In the genomic region with DNA sequence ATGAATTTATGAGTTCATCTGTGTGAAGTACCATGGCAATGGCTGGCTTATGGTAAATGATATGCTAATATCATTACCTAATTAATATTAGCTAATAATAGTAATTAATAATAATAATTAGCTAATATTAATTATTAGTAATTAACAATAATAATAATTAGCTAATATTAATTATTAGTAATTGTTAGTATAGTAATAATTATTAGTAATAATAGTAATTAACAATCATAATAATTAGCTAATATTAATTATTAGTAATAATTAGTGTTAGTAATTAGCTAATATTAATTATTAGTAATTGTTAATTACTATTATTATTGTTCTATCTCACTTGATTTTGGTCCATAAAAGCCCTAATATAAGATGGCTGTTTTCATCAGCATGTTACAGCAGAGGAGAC, we compare ENCODE assay signal across 24 cellular contexts. TPM values are rescaled to one million over a fixed set of nuclear protein-coding genes. Genes with fewer than 3 reads are reported as not detected.
A peak's percentile ranks its signal among the peaks of the same experiment; 100 is the strongest.
DNase-seq lines count a peak whose midpoint lies in the region; ATAC-seq, FAIRE-seq and TF ChIP-seq lines count a peak whose summit lies in the region.
"Had no signal": no experiment of that assay in that cellular context is flagged by ENCODE, and none has a peak within 500 bp of the region (broad histone marks: within the 10 kb centered on the region; RNA-seq: fewer than 3 reads in every experiment).

No MANE protein-coding gene starts in this region.

- H3K4me1 ChIP-seq in tibial artery, result peaks cover 0 to 94% (median 35%) of the 10 kb centered on the region in 4 donors
- H3K4me1 ChIP-seq: BE2C had no signal

- H3K4me1 Mint-ChIP-seq in osteocyte (ENCODE audit: unreplicated experiment), result peaks cover 69% of the 10 kb centered on the region
- no peaks in the 10 kb centered on the region for H3K4me1 Mint-ChIP-seq in stimulated activated naive B cell treated with anti-CD40 and anti-IgM and Interleukin-4, amounts not matched to agents 10 μg/mL and 1 μg/mL and 100 μg/mL, for 72 hours

- DNase-seq in osteocyte (ENCODE audit: extremely low spot score, unreplicated experiment), result no peak
- DNase-seq in tibial artery, result no peak
- DNase-seq in putamen (ENCODE audit: low spot score), result no peak
- DNase-seq in DMS114 treated with DMSO at 0.1 percent for 48 hours (lab: John Stamatoyannopoulos, UW; ENCODE audit: unreplicated experiment), result no peak
- no peak for DNase-seq in stimulated activated naive B cell treated with anti-CD40 and anti-IgM and Interleukin-4, amounts not matched to agents 10 μg/mL and 1 μg/mL and 100 μg/mL, for 72 hours
- DNase-seq: BE2C; Calu3; CD4-positive, alpha-beta T cell; DND-41; GDM1; NCI-H1417 treated with DMSO at 0.1 percent for 48 hours; NCI-H1930; NCI-H2171; NCI-H446 treated with DMSO at 0.1 percent for 48 hours; NK-92 treated with Interleukin-12 subunit alpha and Interleukin-12 subunit beta, amount 100 ng/mL, for 24 hours; SHP77 treated with DMSO at 0.1 percent for 48 hours had no signal

- no peak for TF ChIP-seq CTCF in osteocyte (IDR thresholded peaks at IDR 0.05)
- TF ChIP-seq CTCF in tibial artery (IDR thresholded peaks at IDR 0.05), result no peak

- intact Hi-C loops in tibial artery (cut with DNase I; ENCODE audit: low total_unique reads), result no loop called here

- no peak overlapping the region for H3K4me3 Mint-ChIP-seq in osteocyte (ENCODE audit: unreplicated experiment)
- H3K4me3 Mint-ChIP-seq in stimulated activated naive B cell treated with anti-CD40 and anti-IgM and Interleukin-4, amounts not matched to agents 10 μg/mL and 1 μg/mL and 100 μg/mL, for 72 hours, result no peak overlapping the region
- H3K4me3 Mint-ChIP-seq: CD4-positive, alpha-beta T cell; GM23338 had no signal

- peaks cover 34% of the 10 kb centered on the region for H3K9me3 Mint-ChIP-seq in osteocyte (ENCODE audit: unreplicated experiment)
- peaks cover 0 to 4% of the 10 kb centered on the region in 2 donors for H3K9me3 Mint-ChIP-seq in stimulated activated naive B cell treated with anti-CD40 and anti-IgM and Interleukin-4, amounts not matched to agents 10 μg/mL and 1 μg/mL and 100 μg/mL, for 72 hours
- H3K9me3 Mint-ChIP-seq: CD4-positive, alpha-beta T cell; GM23338 had no signal

- no peaks in the 10 kb centered on the region for H3K27me3 ChIP-seq in tibial artery
- H3K27me3 ChIP-seq: BE2C had no signal

- H3K27ac Mint-ChIP-seq in osteocyte (ENCODE audit: unreplicated experiment), result peak overlapping the region; percentile 92
- no peak overlapping the region for H3K27ac Mint-ChIP-seq in stimulated activated naive B cell treated with anti-CD40 and anti-IgM and Interleukin-4, amounts not matched to agents 10 μg/mL and 1 μg/mL and 100 μg/mL, for 72 hours
- H3K27ac Mint-ChIP-seq: CD4-positive, alpha-beta T cell; GM23338 had no signal

- no peaks in the 10 kb centered on the region for H3K27me3 Mint-ChIP-seq in osteocyte (ENCODE audit: unreplicated experiment)
- peaks cover 13 to 19% of the 10 kb centered on the region in 2 donors for H3K27me3 Mint-ChIP-seq in stimulated activated naive B cell treated with anti-CD40 and anti-IgM and Interleukin-4, amounts not matched to agents 10 μg/mL and 1 μg/mL and 100 μg/mL, for 72 hours

- no peak overlapping the region for H3K4me3 ChIP-seq in tibial artery
- H3K4me3 ChIP-seq: GM12878, GM23338 had no signal

- H3K36me3 ChIP-seq in tibial artery, result no peaks in the 10 kb centered on the region

- H3K27ac ChIP-seq in tibial artery, result peak overlapping the region; percentile 54 to 71

- H3K9me3 ChIP-seq in tibial artery, result no peaks in the 10 kb centered on the region
- H3K9me3 ChIP-seq: BE2C had no signal

- H3K36me3 Mint-ChIP-seq in osteocyte (ENCODE audit: unreplicated experiment), result peaks cover 64% of the 10 kb centered on the region
- H3K36me3 Mint-ChIP-seq in stimulated activated naive B cell treated with anti-CD40 and anti-IgM and Interleukin-4, amounts not matched to agents 10 μg/mL and 1 μg/mL and 100 μg/mL, for 72 hours, result no peaks in the 10 kb centered on the region

- ATAC-seq in stimulated activated naive B cell treated with anti-CD40 and anti-IgM and Interleukin-4, amounts not matched to agents 10 μg/mL and 1 μg/mL and 100 μg/mL, for 72 hours (replicated peaks), result no peak
- no peak for ATAC-seq in GM19324 (IDR thresholded peaks at IDR 0.05; ENCODE audit: low FRiP score, unreplicated experiment)
- ATAC-seq: GM12878, GM23338, HCT116 had no signal

- peak; percentile 87 for FAIRE-seq in TTC549 (lab: Jason Lieb, UNC)
- FAIRE-seq in endometrium (lab: Jason Lieb, UNC), result peak; percentile 91
- FAIRE-seq: GM12878 had no signal

RNA-seq across cellular contexts. Expression of gene RERG, which starts 19.8 kb away (rescaled TPM):
- total RNA-seq in osteocyte, result 83.8 and 92.7 TPM in 2 replicates
- total RNA-seq: CD4-positive, alpha-beta T cell; OCI-LY7; RPMI7951 had no signal
